ENCODE assay signal across 8 cellular contexts in genomic region chr20:50320910-50321796, GRCh38.
A peak's percentile ranks its signal among the peaks of the same experiment; 100 is the strongest.
DNase-seq lines count a peak whose midpoint lies in the region; ATAC-seq and TF ChIP-seq lines count a peak whose summit lies in the region.

No MANE protein-coding gene starts in this region.

- H3K9me3 Mint-ChIP-seq in H9, result peaks cover 0 to 7% of the 10 kb centered on the region in 2 experiments; a peak in 1 of 5 replicates
- H3K9me3 Mint-ChIP-seq in nephron, result no peaks in the 10 kb centered on the region

- no peaks in the 10 kb centered on the region for H3K9me3 ChIP-seq in H9 (ENCODE audit: control insufficient read depth, low read depth, low read length)

- H3K23ac ChIP-seq in H9 (ENCODE audit: insufficient read length, low read depth, low read length), result no peak overlapping the region

- no peak overlapping the region for H2BK5ac ChIP-seq in H9 (ENCODE audit: insufficient read length, low read length)

- no peak overlapping the region for H4K8ac ChIP-seq in H9 (replicated peaks; ENCODE audit: insufficient read length, low read depth, low read length)

- peaks cover 2% of the 10 kb centered on the region for H3K27me3 Mint-ChIP-seq in H9 (ENCODE audit: low read depth)
- peaks cover 14% of the 10 kb centered on the region for H3K27me3 Mint-ChIP-seq in nephron (ENCODE audit: low read depth)

- H3T11ph ChIP-seq in H9 (ENCODE audit: low read length), result no peak overlapping the region

- H2BK20ac ChIP-seq in H9 (ENCODE audit: low read depth, low read length, poor library complexity, severe bottlenecking), result no peak overlapping the region

- H3K56ac ChIP-seq in H9 (ENCODE audit: insufficient read length, low read depth, low read length), result no peak overlapping the region

- H3K27ac Mint-ChIP-seq in H9 (peak overlapping the region in 2 of 3 experiments; percentile 76 to 94; a peak in 4 of 7 replicates), nephron (peak overlapping the region in 2 of 3 experiments; percentile 70 to 89)

- H3K27me3 ChIP-seq in H9 (ENCODE audit: insufficient read depth, low read length), result no peaks in the 10 kb centered on the region

- peak; percentile 94 for DNase-seq in H9
- DNase-seq in SHP77 treated with DMSO at 0.1 percent for 48 hours (lab: John Stamatoyannopoulos, UW), result peak; percentile 76
- no peak for DNase-seq in epithelial cell of proximal tubule (ENCODE audit: low read depth)
- no peak for DNase-seq in cerebellar cortex (ENCODE audit: low spot score)

- no peak for ATAC-seq in HG02763 (IDR thresholded peaks at IDR 0.05; ENCODE audit: unreplicated experiment)
- no peak for ATAC-seq in HG03039 (IDR thresholded peaks at IDR 0.05; ENCODE audit: unreplicated experiment)
- ATAC-seq in GM19035 (IDR thresholded peaks at IDR 0.05; ENCODE audit: unreplicated experiment), result no peak

- H3K4me1 ChIP-seq in H9 (ENCODE audit: insufficient read depth, low read length), result no peaks in the 10 kb centered on the region

- H3K36me3 Mint-ChIP-seq in H9 (ENCODE audit: insufficient read depth in 1 of 3, low read depth in 3 of 3) (no peaks in the 10 kb centered on the region; a peak in 1 of 7 replicates), nephron (ENCODE audit: low read depth) (no peaks in the 10 kb centered on the region)

- no peaks in the 10 kb centered on the region for H3K79me1 ChIP-seq in H9 (ENCODE audit: insufficient read depth, low read depth, low read length, poor library complexity, severe bottlenecking)

- H3K4ac ChIP-seq in H9 (ENCODE audit: low read depth, low read length), result no peak overlapping the region

- peak overlapping the region; percentile 50 for H3K4me3 ChIP-seq in epithelial cell of proximal tubule (ENCODE audit: low read depth, low read length)

- H3K27ac ChIP-seq in H9 (ENCODE audit: insufficient read length, low read depth, low read length), result no peak overlapping the region

- TF ChIP-seq CTCF in H9 (conservative IDR thresholded peaks at IDR 0.05) (no peak), epithelial cell of proximal tubule (conservative IDR thresholded peaks at IDR 0.05; ENCODE audit: low read depth, low read length) (no peak), nephron (IDR thresholded peaks at IDR 0.05; ENCODE audit: unreplicated experiment in 3 of 3) (no peak)

- H3K4me1 Mint-ChIP-seq in H9 (peaks cover 18 to 20% of the 10 kb centered on the region in 2 experiments), nephron (peaks cover 28% of the 10 kb centered on the region)

- H2BK120ac ChIP-seq in H9 (ENCODE audit: low read depth, low read length, poor library complexity, severe bottlenecking), result no peak overlapping the region

- H3K4me3 Mint-ChIP-seq in H9 (peak overlapping the region in 1 of 2 experiments; percentile 47; a peak in 2 of 5 replicates), nephron (peak overlapping the region in 1 of 3 experiments; percentile 48)

- H3K9ac ChIP-seq in H9 (ENCODE audit: extremely low read depth, insufficient read length, low read length), result no peak overlapping the region

- no peak overlapping the region for H4K91ac ChIP-seq in H9 (ENCODE audit: insufficient read length, low read depth, low read length)

- H4K20me1 ChIP-seq in H9 (ENCODE audit: control insufficient read depth, insufficient read depth, insufficient read length), result no peaks in the 10 kb centered on the region

- no peak overlapping the region for H2BK12ac ChIP-seq in H9 (ENCODE audit: insufficient read length, low read depth, low read length)

- no peaks in the 10 kb centered on the region for H3K79me2 ChIP-seq in H9 (ENCODE audit: insufficient read depth, low read length)

- peak overlapping the region; percentile 59 for H3K14ac ChIP-seq in H9 (ENCODE audit: insufficient read depth, low read length)

- no peaks in the 10 kb centered on the region for H3K23me2 ChIP-seq in H9 (ENCODE audit: insufficient read length, low read depth, low read length, poor library complexity, severe bottlenecking)

- peak overlapping the region; percentile 44 for H3K18ac ChIP-seq in H9 (ENCODE audit: insufficient read length, low read depth, low read length)

- no peak overlapping the region for H2AFZ ChIP-seq in H9 (ENCODE audit: low read length)

- no CpG with 5 or more reads among the region's 21 CpGs for WGBS in H9 (ENCODE audit: extremely low coverage, insufficient read length, low lambda C conversion rate)

- H4K5ac ChIP-seq in H9 (ENCODE audit: insufficient read length, low read depth, low read length), result no peak overlapping the region

- peak overlapping the region; percentile 17 for H2AK5ac ChIP-seq in H9 (ENCODE audit: insufficient read length, low read length)

- no peak overlapping the region for H2BK15ac ChIP-seq in H9 (ENCODE audit: low read depth, low read length)

- H3K4me2 ChIP-seq in H9 (ENCODE audit: insufficient read depth, insufficient read length, low read length), result no peak overlapping the region

Comparison
In these comparisons a context has a peak if more than half of its experiments do, and no peak if none do; other contexts are left out.
1. DNase-seq: peak in H9 (single experiment) and SHP77 treated with DMSO at 0.1 percent for 48 hours (single experiment); none in epithelial cell of proximal tubule (single experiment) and cerebellar cortex (single experiment).